Comparison of ENCODE assay signal across 21 cellular contexts in genomic region chr15:74264081-74264501, GRCh38.
A peak's percentile ranks its signal among the peaks of the same experiment; 100 is the strongest.
DNase-seq lines count a peak whose midpoint lies in the region; TF ChIP-seq lines count a peak whose summit lies in the region.
"Had no signal": no experiment of that assay in that cellular context is flagged by ENCODE, and none has a peak within 500 bp of the region (broad histone marks: within the 10 kb centered on the region; RNA-seq: fewer than 3 reads in every experiment).

No MANE protein-coding gene starts in this region.

- H3K4me3 ChIP-seq in NT2/D1 (ENCODE audit: insufficient read length, low read depth) (no peak overlapping the region), brain microvascular endothelial cell (ENCODE audit: low read depth, low read length) (no peak overlapping the region)
- H3K4me3 ChIP-seq: GM12878, K562, thoracic aorta had no signal

- peak; percentile 78 for DNase-seq in COR-L47 (lab: John Stamatoyannopoulos, UW)
- DNase-seq in NCI-H1092 treated with DMSO at 0.1 percent for 48 hours (lab: John Stamatoyannopoulos, UW): peak; percentile 86
- peak; percentile 62 for DNase-seq in NT2/D1 (ENCODE audit: low read depth, low spot score)
- peak; percentile 49 for DNase-seq in iPS-NIHi11 (ENCODE audit: low spot score)
- no peak for DNase-seq in brain microvascular endothelial cell
- no peak for DNase-seq in 8988T
- DNase-seq in RWPE1 (ENCODE audit: low spot score): no peak
- DNase-seq: activated CD4-positive, alpha-beta memory T cell treated with anti-CD3 and anti-CD28 coated beads for 36 hours; activated gamma-delta T cell; DMS 273 treated with DMSO at 0.1 percent for 48 hours; foreskin fibroblast; GF-D8; H9; kidney glomerular epithelial cell; naive thymus-derived CD4-positive, alpha-beta T cell; NK-92 treated with Interleukin-12 subunit alpha and Interleukin-12 subunit beta, amount 100 ng/mL, for 24 hours; stimulated activated CD4-positive, alpha-beta T cell treated with anti-CD3 and anti-CD28 coated beads, Interleukin-1b, Interleukin-23, amount 100 ng/mL, for 48 hours had no signal

- in situ Hi-C loops in brain microvascular endothelial cell (cut with HindIII; ENCODE audit: low pct_ligation_motif_present, low sequenced_read_pairs): no loop called here

- CTCF ChIA-PET in RWPE1 (lab: Yijun Ruan, JAX): interaction anchor here (0.5 kb wide), 1 partner anchor 50 kb away, joined by 3 read pairs; no protein-coding TSS in a partner anchor

- H3K36me3 ChIP-seq in NT2/D1 (ENCODE audit: insufficient read depth, insufficient read length, low read length): no peaks in the 10 kb centered on the region
- no peaks in the 10 kb centered on the region for H3K36me3 ChIP-seq in brain microvascular endothelial cell (replicated peaks)
- H3K36me3 ChIP-seq: thoracic aorta had no signal

- H3K27ac ChIP-seq in brain microvascular endothelial cell: no peak overlapping the region
- H3K27ac ChIP-seq in RWPE1: no peak overlapping the region
- H3K27ac ChIP-seq: epithelial cell of prostate, thoracic aorta had no signal

- POLR2A ChIA-PET in RWPE1 (lab: Yijun Ruan, JAX; ENCODE audit: low non-redundant PET): no interaction called here

- H3K27me3 ChIP-seq in NT2/D1 (ENCODE audit: insufficient read depth, insufficient read length): peaks cover 22% of the 10 kb centered on the region
- peaks cover 10% of the 10 kb centered on the region for H3K27me3 ChIP-seq in brain microvascular endothelial cell (replicated peaks)

- TF ChIP-seq CTCF in brain microvascular endothelial cell (IDR thresholded peaks at IDR 0.05; ENCODE audit: low read depth, low read length, missing control alignments) (no peak), RWPE1 (conservative IDR thresholded peaks at IDR 0.05; ENCODE audit: low read depth) (no peak)

- no peaks in the 10 kb centered on the region for H3K9me3 ChIP-seq in NT2/D1 (ENCODE audit: insufficient read depth, low read length)
- H3K9me3 ChIP-seq: thoracic aorta had no signal

- peaks cover 20% of the 10 kb centered on the region for H3K4me1 ChIP-seq in NT2/D1 (ENCODE audit: insufficient read depth, insufficient read length)

- H3K9ac ChIP-seq in NT2/D1 (ENCODE audit: insufficient read length, low read depth): no peak overlapping the region

Comparison
In these comparisons a context has a peak if more than half of its experiments do, and no peak if none do; other contexts are left out.
1. DNase-seq: peak in COR-L47 (single experiment), NCI-H1092 treated with DMSO at 0.1 percent for 48 hours (single experiment), NT2/D1 (single experiment) and iPS-NIHi11 (single experiment); none in brain microvascular endothelial cell (single experiment), 8988T (single experiment) and RWPE1 (single experiment).